ENCODE assay signal across 9 cellular contexts in the genomic region with DNA sequence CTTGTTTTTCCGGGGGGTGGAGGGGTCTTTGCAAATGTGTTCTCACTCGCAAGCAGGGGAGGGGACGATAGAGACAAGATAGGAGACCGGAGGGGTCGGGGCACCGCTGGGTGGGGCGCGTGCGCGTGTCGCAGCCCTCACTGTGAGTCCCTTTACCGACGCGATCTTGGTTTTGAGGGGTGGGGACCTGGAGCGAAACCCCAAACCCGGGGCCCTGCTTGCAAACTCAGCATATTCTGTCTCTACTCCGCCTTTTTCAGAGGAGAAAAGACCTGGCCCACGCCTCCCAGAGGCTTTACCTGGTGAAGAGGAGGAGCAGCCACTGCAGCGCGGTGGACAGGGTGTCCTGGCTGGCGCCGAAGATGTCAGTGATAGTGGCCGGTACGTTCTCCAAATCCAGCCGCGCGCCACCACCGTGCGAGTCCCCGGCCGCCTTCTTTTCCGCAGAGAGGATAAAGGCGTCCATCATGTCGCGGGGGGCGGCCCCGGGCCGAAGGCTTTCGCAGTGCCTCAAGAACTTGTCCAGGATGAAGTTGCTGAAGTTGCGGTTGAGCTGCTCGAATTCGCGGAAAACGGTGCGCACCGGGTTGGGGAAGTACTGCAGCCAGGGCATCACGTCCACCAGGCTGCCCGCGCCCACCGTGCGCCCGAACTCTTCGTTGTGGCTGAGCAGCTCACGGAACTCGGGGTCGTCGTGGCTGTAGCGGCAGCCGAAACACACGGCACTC. TPM values are rescaled to one million over a fixed set of nuclear protein-coding genes. Genes with fewer than 3 reads are reported as not detected.
DNase-seq lines count a peak whose midpoint lies in the region; ATAC-seq and TF ChIP-seq lines count a peak whose summit lies in the region.
"Had no signal": no experiment of that assay in that cellular context is flagged by ENCODE, and none has a peak within 500 bp of the region (broad histone marks: within the 10 kb centered on the region; RNA-seq: fewer than 3 reads in every experiment).

No MANE protein-coding gene starts in this region.

- H3K27me3 ChIP-seq in mononuclear cell (ENCODE audit: insufficient read depth, low read length) (peaks cover 83% of the 10 kb centered on the region), upper lobe of right lung (no peaks in the 10 kb centered on the region)

- H3K4me1 ChIP-seq in mononuclear cell (ENCODE audit: insufficient read depth, low read length) (peaks cover 65% of the 10 kb centered on the region), upper lobe of right lung (peaks cover 25% of the 10 kb centered on the region)

- peak overlapping the region; percentile 68 for H3K4me3 Mint-ChIP-seq in activated naive CD4-positive, alpha-beta T cell treated with anti-CD3 and anti-CD28 coated beads, Interleukin-2, amount 10 ng/mL, durations not matched to agents 7 days and 5 days

- no peaks in the 10 kb centered on the region for H3K36me3 ChIP-seq in upper lobe of right lung

- peaks cover 63% of the 10 kb centered on the region for H3K27me3 Mint-ChIP-seq in activated naive CD4-positive, alpha-beta T cell treated with anti-CD3 and anti-CD28 coated beads, Interleukin-2, amount 10 ng/mL, durations not matched to agents 7 days and 5 days

- H3K9me3 ChIP-seq in mononuclear cell (ENCODE audit: low read depth, low read length) (no peaks in the 10 kb centered on the region), upper lobe of right lung (no peaks in the 10 kb centered on the region)

- CTCF ChIA-PET in activated naive CD4-positive, alpha-beta T cell treated with anti-CD3 and anti-CD28 coated beads, Interleukin-2, amount 10 ng/mL, durations not matched to agents 7 days and 5 days (lab: Charles Lee) = no interaction called here

- H3K4me3 ChIP-seq in mononuclear cell (ENCODE audit: low read length) (peak overlapping the region; percentile 35), upper lobe of right lung (peak overlapping the region; percentile 64)

- intact Hi-C loops in upper lobe of right lung (cut with DNase I) = no loop called here

- H3K4me1 Mint-ChIP-seq in activated naive CD4-positive, alpha-beta T cell treated with anti-CD3 and anti-CD28 coated beads, Interleukin-2, amount 10 ng/mL, durations not matched to agents 7 days and 5 days = peaks cover 33% of the 10 kb centered on the region

- H3K27ac Mint-ChIP-seq in activated naive CD4-positive, alpha-beta T cell treated with anti-CD3 and anti-CD28 coated beads, Interleukin-2, amount 10 ng/mL, durations not matched to agents 7 days and 5 days = peak overlapping the region; percentile 69

- H3K36me3 Mint-ChIP-seq in activated naive CD4-positive, alpha-beta T cell treated with anti-CD3 and anti-CD28 coated beads, Interleukin-2, amount 10 ng/mL, durations not matched to agents 7 days and 5 days = no peaks in the 10 kb centered on the region

- no peaks in the 10 kb centered on the region for H3K9me3 Mint-ChIP-seq in activated naive CD4-positive, alpha-beta T cell treated with anti-CD3 and anti-CD28 coated beads, Interleukin-2, amount 10 ng/mL, durations not matched to agents 7 days and 5 days

- peak overlapping the region; percentile 93 for H3K27ac ChIP-seq in upper lobe of right lung

- ATAC-seq in upper lobe of right lung = no peak
- ATAC-seq in HG03108 (IDR thresholded peaks at IDR 0.05; ENCODE audit: unreplicated experiment) = no peak
- no peak for ATAC-seq in HG02938 (IDR thresholded peaks at IDR 0.05; ENCODE audit: unreplicated experiment)
- no peak for ATAC-seq in GM21515 (IDR thresholded peaks at IDR 0.05; ENCODE audit: unreplicated experiment)

- TF ChIP-seq CTCF in upper lobe of right lung (IDR thresholded peaks at IDR 0.05) = no peak

- peak; percentile 23 for DNase-seq in activated naive CD4-positive, alpha-beta T cell treated with anti-CD3 and anti-CD28 coated beads, Interleukin-2, amount 10 ng/mL, durations not matched to agents 7 days and 5 days
- no peak for DNase-seq in activated naive CD4-positive, alpha-beta T cell (lab: John Stamatoyannopoulos, UW)
- peak; percentile 60 for DNase-seq in ecto neural progenitor cell (ENCODE audit: low spot score)
- peak; percentile 69 for DNase-seq in upper lobe of right lung
- DNase-seq: cortex of kidney had no signal

RNA-seq across cellular contexts. Expression of a gene that starts 1.7 kb away (rescaled TPM):
- total RNA-seq in mononuclear cell = 7.9 TPM
- total RNA-seq in upper lobe of right lung = 69.4 TPM

Comparison
In these comparisons a context has a peak if more than half of its experiments do, and no peak if none do; other contexts are left out.
1. DNase-seq: peak in activated naive CD4-positive, alpha-beta T cell treated with anti-CD3 and anti-CD28 coated beads, Interleukin-2, amount 10 ng/mL, durations not matched to agents 7 days and 5 days (single experiment), ecto neural progenitor cell (single experiment) and upper lobe of right lung (single experiment); none in activated naive CD4-positive, alpha-beta T cell (0 of 4).